8 cellular contexts compared by ENCODE assay signal in genomic region chr9:21096172-21096900, GRCh38. TPM values are rescaled to one million over a fixed set of nuclear protein-coding genes. Genes with fewer than 3 reads are reported as not detected.
DNase-seq lines count a peak whose midpoint lies in the region; ATAC-seq and TF ChIP-seq lines count a peak whose summit lies in the region.

No MANE protein-coding gene starts in this region.

- peaks cover 0 to 4% of the 10 kb centered on the region in 2 donors for H3K4me1 ChIP-seq in mucosa of rectum (ENCODE audit: control insufficient read depth in 2 of 2, insufficient read depth in 2 of 2, low read length in 2 of 2)
- H3K4me1 ChIP-seq in upper lobe of left lung: peaks cover 6 to 14% (median 10%) of the 10 kb centered on the region in 4 donors

- ATAC-seq in GM18519 (IDR thresholded peaks at IDR 0.05; ENCODE audit: low FRiP score, unreplicated experiment) (peak; percentile 60), HG03045 (IDR thresholded peaks at IDR 0.05; ENCODE audit: unreplicated experiment) (peak; percentile 91), upper lobe of left lung (ENCODE audit: low FRiP score in 2 of 2) (peak in 1 of 2 donors; percentile 53), WTC11 (no peak)
- peak; percentile 93 for ATAC-seq in central memory CD8-positive, alpha-beta T cell (replicated peaks; ENCODE audit: extremely low read depth, poor library complexity, severe bottlenecking)

- CTCF ChIA-PET in AG04450 (lab: Charles Lee): interaction anchor here (0.9 to 2.2 kb wide), 5 partner anchors 9 to 472 kb away, joined by 3 to 8 read pairs (median 6); no protein-coding TSS in a partner anchor
- CTCF ChIA-PET in WTC11 (lab: Charles Lee): interaction anchor here (1.6 kb wide), 1 partner anchor 15 kb away, joined by 7 read pairs; no protein-coding TSS in a partner anchor

- H3K4me3 Mint-ChIP-seq in central memory CD8-positive, alpha-beta T cell: peak overlapping the region; percentile 70
- no peak overlapping the region for H3K4me3 Mint-ChIP-seq in WTC11

- H3K9me3 ChIP-seq in AG04450 (ENCODE audit: control insufficient read depth, insufficient read depth, low read length): no peaks in the 10 kb centered on the region
- H3K9me3 ChIP-seq in mucosa of rectum (ENCODE audit: control insufficient read depth in 2 of 2, low read length in 2 of 2): no peaks in the 10 kb centered on the region
- H3K9me3 ChIP-seq in upper lobe of left lung: no peaks in the 10 kb centered on the region

- H3K9ac ChIP-seq in mucosa of rectum (ENCODE audit: low read depth in 1 of 2, low read length in 2 of 2): peak overlapping the region in 1 of 2 donors; percentile 12

- peaks cover 35% of the 10 kb centered on the region for H3K4me1 Mint-ChIP-seq in central memory CD8-positive, alpha-beta T cell
- no peaks in the 10 kb centered on the region for H3K4me1 Mint-ChIP-seq in WTC11

- H3K27me3 ChIP-seq in AG04450 (ENCODE audit: control insufficient read depth, insufficient read depth, low read length) (no peaks in the 10 kb centered on the region), mucosa of rectum (ENCODE audit: control insufficient read depth in 2 of 2, insufficient read depth in 2 of 2, low read length in 2 of 2) (no peaks in the 10 kb centered on the region), upper lobe of left lung (no peaks in the 10 kb centered on the region)

- H3K27me3 Mint-ChIP-seq in central memory CD8-positive, alpha-beta T cell: no peaks in the 10 kb centered on the region
- no peaks in the 10 kb centered on the region; the same call in 1 of the 2 replicates for H3K27me3 Mint-ChIP-seq in WTC11 (ENCODE audit: low read depth)

- peak overlapping the region; percentile 92 for H3K27ac Mint-ChIP-seq in central memory CD8-positive, alpha-beta T cell (ENCODE audit: low read depth)
- no peak overlapping the region for H3K27ac Mint-ChIP-seq in WTC11

- no peak for TF ChIP-seq EP300 in upper lobe of left lung (IDR thresholded peaks at IDR 0.05)

- TF ChIP-seq CTCF in AG04450 (IDR thresholded peaks at IDR 0.05; ENCODE audit: low read depth, low read length) (no peak), upper lobe of left lung (IDR thresholded peaks at IDR 0.05) (peak in 1 of 6 experiments; percentile 9), WTC11 (IDR thresholded peaks at IDR 0.05) (no peak)

- WGBS in upper lobe of left lung, 2 donors: 23 to 28% methylated on average over 6 of the region's 6 CpGs

- H3K9me3 Mint-ChIP-seq in central memory CD8-positive, alpha-beta T cell: no peaks in the 10 kb centered on the region
- no peaks in the 10 kb centered on the region for H3K9me3 Mint-ChIP-seq in WTC11

- H3K36me3 ChIP-seq in mucosa of rectum (ENCODE audit: control insufficient read depth in 2 of 2, insufficient read depth in 2 of 2, low read length in 2 of 2) (no peaks in the 10 kb centered on the region), upper lobe of left lung (no peaks in the 10 kb centered on the region)

- H3K27ac ChIP-seq in AG04450 (ENCODE audit: low read depth, low read length) (peak overlapping the region; percentile 55), mucosa of rectum (ENCODE audit: low read depth in 2 of 2, low read length in 2 of 2) (peak overlapping the region; percentile 3 to 6), upper lobe of left lung (peak overlapping the region; percentile 17 to 68 (median 52))

- H3K36me3 Mint-ChIP-seq in central memory CD8-positive, alpha-beta T cell (ENCODE audit: insufficient read depth): peaks cover 6% of the 10 kb centered on the region
- H3K36me3 Mint-ChIP-seq in WTC11: no peaks in the 10 kb centered on the region

- DNase-seq in AG04450 (ENCODE audit: low read depth, low spot score): peak; percentile 33
- DNase-seq in RPMI7951 (ENCODE audit: low read depth): peak; percentile 71
- DNase-seq in central memory CD8-positive, alpha-beta T cell (ENCODE audit: low spot score in 2 of 2): peak in 1 of 2 donors; percentile 48
- no peak for DNase-seq in upper lobe of left lung
- no peak for DNase-seq in WTC11 (ENCODE audit: low spot score)

- H3K4me3 ChIP-seq in AG04450 (ENCODE audit: low read depth, low read length): peak overlapping the region; percentile 38
- H3K4me3 ChIP-seq in mucosa of rectum (ENCODE audit: low read length in 2 of 2): peak overlapping the region; percentile 43
- peak overlapping the region in 3 of 4 donors; percentile 10 to 34 (median 29) for H3K4me3 ChIP-seq in upper lobe of left lung

- POLR2A ChIA-PET in AG04450 (lab: Yijun Ruan, JAX) (no interaction called here), WTC11 (lab: Charles Lee) (no interaction called here)

- no peak for TF ChIP-seq POLR2A in upper lobe of left lung (IDR thresholded peaks at IDR 0.05)

TF ChIP-seq in WTC11, 78 proteins besides CTCF, POLR2A, EP300 and RAD21 (continues in another document):
- TF ChIP-seq ARID4B (CRISPR knock-in tag; IDR thresholded peaks at IDR 0.05; ENCODE audit: borderline replicate concordance) (no peak), MAX (CRISPR knock-in tag; IDR thresholded peaks at IDR 0.05) (no peak), ZNF121 (CRISPR knock-in tag; IDR thresholded peaks at IDR 0.05) (no peak), ZNF232 (CRISPR knock-in tag; IDR thresholded peaks at IDR 0.05) (no peak), NR3C1 (CRISPR knock-in tag; conservative IDR thresholded peaks at IDR 0.05; ENCODE audit: low read depth) (no peak), GABPB1 (CRISPR knock-in tag; IDR thresholded peaks at IDR 0.05) (no peak), ATF3 (CRISPR knock-in tag; conservative IDR thresholded peaks at IDR 0.05) (no peak), ZNF416 (CRISPR knock-in tag; IDR thresholded peaks at IDR 0.05) (no peak), GRHL2 (CRISPR knock-in tag; IDR thresholded peaks at IDR 0.05; ENCODE audit: insufficient replicate concordance, severe bottlenecking) (no peak), FOXP4 (CRISPR knock-in tag; IDR thresholded peaks at IDR 0.05) (no peak)

RNA-seq across cellular contexts. Expression of gene IFNB1, which starts 18.6 kb away (rescaled TPM):
- not detected in 2 replicates for polyA plus RNA-seq in AG04450 (2011; rRNA removed)
- not detected in 2 replicates for polyA minus RNA-seq in AG04450 (2011; rRNA and poly(A)+ RNA removed)
- total RNA-seq in RPMI7951 (2014; rRNA removed; shearing (Covaris generic)): not detected in 2 replicates
- total RNA-seq in upper lobe of left lung (not detected), WTC11 (2021) (not detected in 3 replicates)

RNA-seq across cellular contexts. Expression of gene IFNW1, which starts 45.3 kb away (rescaled TPM):
- polyA plus RNA-seq in AG04450 (2011; rRNA removed): not detected in 2 replicates
- not detected in 2 replicates for polyA minus RNA-seq in AG04450 (2011; rRNA and poly(A)+ RNA removed)
- total RNA-seq in RPMI7951 (2014; rRNA removed; shearing (Covaris generic)): not detected in 2 replicates
- total RNA-seq in upper lobe of left lung: not detected
- not detected in 3 replicates for total RNA-seq in WTC11 (2021)

Comparison
In these comparisons a context has a peak if more than half of its experiments do, and no peak if none do; other contexts are left out.
1. DNase-seq: peak in AG04450 (single experiment) and RPMI7951 (single experiment); none in upper lobe of left lung (0 of 2) and WTC11 (single experiment).
2. H3K27ac ChIP-seq: peak in every context shown above with its lines; median percentile 55 in AG04450; 52 in upper lobe of left lung; 4 in mucosa of rectum.
3. Peak in every context shown above with its lines, with median percentiles within 50 percentile points of each other: H3K4me3 ChIP-seq.